In genomic region chr10:3426190-3426845, GRCh38 we compare ENCODE assay signal across 14 cellular contexts.
DNase-seq lines count a peak whose midpoint lies in the region; ATAC-seq and TF ChIP-seq lines count a peak whose summit lies in the region.
"Had no signal": no experiment of that assay in that cellular context is flagged by ENCODE, and none has a peak within 500 bp of the region (broad histone marks: within the 10 kb centered on the region; RNA-seq: fewer than 3 reads in every experiment).

No MANE protein-coding gene starts in this region.

- H3K9ac ChIP-seq in mucosa of rectum (ENCODE audit: low read depth in 1 of 2, low read length in 2 of 2): no peak overlapping the region

- H3K4me1 Mint-ChIP-seq in activated CD4-positive, alpha-beta memory T cell treated with anti-CD3 and anti-CD28 coated beads for 36 hours (ENCODE audit: low read depth): peaks cover 20% of the 10 kb centered on the region

- 31% methylated on average over 3 of the region's 3 CpGs for WGBS in esophagus muscularis mucosa

- H2AFZ ChIP-seq in OCI-LY7 (ENCODE audit: low read length): no peak overlapping the region

- H3K27ac ChIP-seq in esophagus muscularis mucosa (replicated peaks in 1 of 4) (peak overlapping the region; percentile 26 to 73 (median 55)), mucosa of rectum (ENCODE audit: low read depth in 2 of 2, low read length in 2 of 2) (peak overlapping the region; percentile 50 to 86), OCI-LY7 (ENCODE audit: low read depth, low read length, poor library complexity, severe bottlenecking) (no peak overlapping the region)
- H3K27ac ChIP-seq: HL-60 had no signal

- no peaks in the 10 kb centered on the region for H3K36me3 ChIP-seq in esophagus muscularis mucosa
- H3K36me3 ChIP-seq in mucosa of rectum (ENCODE audit: control insufficient read depth in 2 of 2, insufficient read depth in 2 of 2, low read length in 2 of 2): no peaks in the 10 kb centered on the region
- H3K36me3 ChIP-seq in OCI-LY7 (ENCODE audit: insufficient read depth, low read length): no peaks in the 10 kb centered on the region
- H3K36me3 ChIP-seq: tibial nerve had no signal

- peaks cover 16% of the 10 kb centered on the region for H3K9me3 Mint-ChIP-seq in activated CD4-positive, alpha-beta memory T cell treated with anti-CD3 and anti-CD28 coated beads for 36 hours

- no peak for TF ChIP-seq EP300 in esophagus muscularis mucosa (IDR thresholded peaks at IDR 0.05)

- H3K27me3 ChIP-seq in esophagus muscularis mucosa (no peaks in the 10 kb centered on the region), mucosa of rectum (ENCODE audit: control insufficient read depth in 2 of 2, insufficient read depth in 2 of 2, low read length in 2 of 2) (no peaks in the 10 kb centered on the region)
- H3K27me3 ChIP-seq: tibial nerve had no signal

- H3K27ac Mint-ChIP-seq in activated CD4-positive, alpha-beta memory T cell treated with anti-CD3 and anti-CD28 coated beads for 36 hours: no peak overlapping the region
- H3K27ac Mint-ChIP-seq: activated CD8-positive, alpha-beta T cell treated with anti-CD3 and anti-CD28 coated beads for 36 hours had no signal

- intact Hi-C loops in esophagus muscularis mucosa (cut with DNase I): no loop called here
- intact Hi-C loops in activated CD4-positive, alpha-beta memory T cell treated with anti-CD3 and anti-CD28 coated beads for 36 hours (cut with micrococcal nuclease): no loop called here
- intact Hi-C loops in OCI-LY7 (cut with micrococcal nuclease; ENCODE audit: unreplicated experiment): no loop called here

- peaks cover 2% of the 10 kb centered on the region for H3K27me3 Mint-ChIP-seq in activated CD4-positive, alpha-beta memory T cell treated with anti-CD3 and anti-CD28 coated beads for 36 hours

- TF ChIP-seq CTCF in esophagus muscularis mucosa (IDR thresholded peaks at IDR 0.05) (no peak), GM20000 (IDR thresholded peaks at IDR 0.05; ENCODE audit: extremely low read depth, missing control alignments) (no peak), OCI-LY7 (conservative IDR thresholded peaks at IDR 0.05; ENCODE audit: low read length) (no peak)

- H3K9me2 ChIP-seq in OCI-LY7 (ENCODE audit: insufficient read depth, low read length): no peaks in the 10 kb centered on the region

- TF ChIP-seq POLR2A in esophagus muscularis mucosa (IDR thresholded peaks at IDR 0.05; ENCODE audit: low read depth): no peak

- H3K4me1 ChIP-seq in esophagus muscularis mucosa (peaks cover 32 to 60% (median 53%) of the 10 kb centered on the region in 4 donors), mucosa of rectum (ENCODE audit: control insufficient read depth in 2 of 2, insufficient read depth in 2 of 2, low read length in 2 of 2) (peaks cover 18 to 23% of the 10 kb centered on the region in 2 donors), OCI-LY7 (ENCODE audit: insufficient read depth, low read length, poor library complexity, severe bottlenecking) (no peaks in the 10 kb centered on the region)

- H3K4me3 ChIP-seq in esophagus muscularis mucosa (no peak overlapping the region), mucosa of rectum (ENCODE audit: low read length in 2 of 2) (peak overlapping the region in 1 of 2 donors; percentile 37), OCI-LY7 (ENCODE audit: low read depth, low read length, poor library complexity, severe bottlenecking) (no peak overlapping the region)
- H3K4me3 ChIP-seq: tibial nerve had no signal

- H3K4me3 Mint-ChIP-seq in activated CD4-positive, alpha-beta memory T cell treated with anti-CD3 and anti-CD28 coated beads for 36 hours: no peak overlapping the region
- H3K4me3 Mint-ChIP-seq: activated CD8-positive, alpha-beta T cell treated with anti-CD3 and anti-CD28 coated beads for 36 hours; neural crest cell had no signal

- peaks cover 7% of the 10 kb centered on the region for H3K36me3 Mint-ChIP-seq in activated CD4-positive, alpha-beta memory T cell treated with anti-CD3 and anti-CD28 coated beads for 36 hours

- CTCF ChIA-PET in activated CD4-positive, alpha-beta memory T cell treated with anti-CD3 and anti-CD28 coated beads for 36 hours (lab: Charles Lee): no interaction called here
- CTCF ChIA-PET in OCI-LY7 (lab: Charles Lee; ENCODE audit: unreplicated experiment): no interaction called here

- H3K9me3 ChIP-seq in esophagus muscularis mucosa (no peaks in the 10 kb centered on the region), mucosa of rectum (ENCODE audit: control insufficient read depth in 2 of 2, low read length in 2 of 2) (no peaks in the 10 kb centered on the region), OCI-LY7 (ENCODE audit: low read length) (no peaks in the 10 kb centered on the region)
- H3K9me3 ChIP-seq: tibial nerve had no signal

- POLR2A ChIA-PET in activated CD4-positive, alpha-beta memory T cell treated with anti-CD3 and anti-CD28 coated beads for 36 hours (lab: Charles Lee): no interaction called here
- POLR2A ChIA-PET in OCI-LY7 (lab: Charles Lee): interaction anchor here (0.6 to 0.7 kb wide), 2 partner anchors 11 to 108 kb away, joined by 5 to 6 read pairs; no protein-coding TSS in a partner anchor

- no peaks in the 10 kb centered on the region for H3K79me2 ChIP-seq in OCI-LY7 (ENCODE audit: insufficient read depth, low read depth, low read length)

- ATAC-seq in HG03442 (IDR thresholded peaks at IDR 0.05; ENCODE audit: unreplicated experiment): no peak
- ATAC-seq: activated CD8-positive, alpha-beta T cell treated with anti-CD3 and anti-CD28 coated beads for 36 hours had no signal

- DNase-seq in AG20443 (ENCODE audit: low spot score) (peak; percentile 39), M059J (ENCODE audit: low read depth) (peak; percentile 86), esophagus muscularis mucosa (ENCODE audit: extremely low spot score) (no peak), GM20000 (ENCODE audit: low spot score) (no peak), OCI-LY7 (ENCODE audit: low spot score) (no peak)
- no peak for DNase-seq in activated CD4-positive, alpha-beta memory T cell treated with anti-CD3 and anti-CD28 coated beads for 36 hours
- DNase-seq: activated CD8-positive, alpha-beta T cell treated with anti-CD3 and anti-CD28 coated beads for 36 hours; H7; NCI-H2029 treated with DMSO at 0.1 percent for 48 hours had no signal

- no peak overlapping the region for H3K4me2 ChIP-seq in OCI-LY7 (ENCODE audit: low read length)

- H4K20me1 ChIP-seq in OCI-LY7 (ENCODE audit: insufficient read depth, low read length): no peaks in the 10 kb centered on the region

- no TSS peak for BruUV-seq in OCI-LY7 (replicated peaks; lab: Mats Ljungman, UMichigan)

Comparison
In these comparisons a context has a peak if more than half of its experiments do, and no peak if none do; other contexts are left out.
1. DNase-seq: peak in AG20443 (single experiment) and M059J (single experiment); none in esophagus muscularis mucosa (single experiment), GM20000 (single experiment), activated CD4-positive, alpha-beta memory T cell treated with anti-CD3 and anti-CD28 coated beads for 36 hours (single experiment) and OCI-LY7 (single experiment).